9 cellular contexts compared by ENCODE assay signal in the genomic region with DNA sequence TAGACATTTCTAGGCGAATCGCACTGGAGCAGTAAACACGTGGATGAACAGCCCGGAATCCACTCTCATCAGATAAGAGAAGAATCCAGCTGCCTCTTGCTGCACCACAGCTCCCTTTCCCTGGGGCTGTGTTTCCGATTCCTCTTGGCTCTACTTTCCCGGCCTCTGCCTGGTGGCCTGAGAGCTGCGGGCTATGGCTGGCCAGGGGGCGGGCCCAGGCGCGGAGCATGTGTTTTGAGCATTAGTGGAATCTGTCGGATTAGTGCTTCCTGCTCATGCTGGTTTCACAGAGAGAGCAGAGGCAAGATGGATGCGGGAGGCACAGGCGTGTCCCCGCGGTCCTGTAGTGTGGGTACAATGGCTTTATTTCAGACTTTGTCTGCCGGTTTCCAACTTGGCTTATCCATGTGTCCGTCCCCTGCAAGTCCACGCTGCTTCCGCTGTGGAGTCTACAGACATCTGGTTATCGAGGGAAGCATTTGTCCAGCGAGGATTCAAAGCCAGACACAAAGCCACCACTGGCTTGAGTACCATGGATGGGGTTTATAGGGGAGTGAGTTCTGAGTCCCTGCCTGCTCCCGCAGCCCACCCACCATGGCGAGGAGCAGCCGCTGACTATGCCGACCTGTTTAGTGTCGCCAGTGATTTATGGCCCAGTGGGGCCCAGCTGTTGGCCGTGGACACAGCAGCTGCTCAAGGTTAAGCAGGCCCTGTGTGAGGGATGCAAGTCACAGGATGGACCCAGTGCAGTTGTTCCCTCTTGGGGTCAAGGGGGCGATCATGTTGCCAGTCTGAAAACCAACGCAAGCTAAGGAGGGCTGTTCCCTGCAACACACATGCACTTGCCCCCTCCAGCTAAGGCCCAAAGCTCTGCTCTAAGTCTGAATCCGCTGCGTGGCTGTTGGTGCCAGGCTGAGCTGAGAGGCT. TPM values are rescaled to one million over a fixed set of nuclear protein-coding genes. Genes with fewer than 3 reads are reported as not detected.
A peak's percentile ranks its signal among the peaks of the same experiment; 100 is the strongest.
DNase-seq lines count a peak whose midpoint lies in the region; ATAC-seq and TF ChIP-seq lines count a peak whose summit lies in the region.
"Had no signal": no experiment of that assay in that cellular context is flagged by ENCODE, and none has a peak within 500 bp of the region (broad histone marks: within the 10 kb centered on the region; RNA-seq: fewer than 3 reads in every experiment).

No MANE protein-coding gene starts in this region.

- no peaks in the 10 kb centered on the region for H3K27me3 ChIP-seq in right lobe of liver

- H3K27ac ChIP-seq in right lobe of liver = no peak overlapping the region
- H3K27ac ChIP-seq: KMS-11 had no signal

- no peaks in the 10 kb centered on the region; the same call in 1 of the 2 replicates for H3K27me3 Mint-ChIP-seq in HFFc6 (ENCODE audit: insufficient read depth)
- no peaks in the 10 kb centered on the region for H3K27me3 Mint-ChIP-seq in stimulated activated naive CD8-positive, alpha-beta T cell treated with anti-CD3 and anti-CD28 coated beads, Interleukin-15, amount 100 ng/mL, for 72 hours

- peak; percentile 95 for DNase-seq in HFFc6
- peak; percentile 74 for DNase-seq in cerebellar cortex (ENCODE audit: low spot score)
- DNase-seq in right lobe of liver = peak in 1 of 3 donors; percentile 34
- DNase-seq in superior temporal gyrus (ENCODE audit: extremely low spot score) = peak; percentile 30
- DNase-seq in NCI-H1694 (lab: John Stamatoyannopoulos, UW) = no peak
- DNase-seq in stimulated activated naive CD8-positive, alpha-beta T cell treated with anti-CD3 and anti-CD28 coated beads, Interleukin-15, amount 100 ng/mL, for 72 hours = no peak
- no peak for DNase-seq in NCI-H2107 treated with DMSO at 0.1 percent for 48 hours (lab: John Stamatoyannopoulos, UW; ENCODE audit: unreplicated experiment)
- no peak for DNase-seq in central memory CD4-positive, alpha-beta T cell

- peak overlapping the region; percentile 82 for H3K27ac Mint-ChIP-seq in HFFc6
- no peak overlapping the region for H3K27ac Mint-ChIP-seq in stimulated activated naive CD8-positive, alpha-beta T cell treated with anti-CD3 and anti-CD28 coated beads, Interleukin-15, amount 100 ng/mL, for 72 hours

- TF ChIP-seq CTCF in HFFc6 (IDR thresholded peaks at IDR 0.05) (no peak), right lobe of liver (IDR thresholded peaks at IDR 0.05) (no peak)

- peaks cover 34% of the 10 kb centered on the region for H3K4me1 Mint-ChIP-seq in HFFc6 (ENCODE audit: low read depth)
- peaks cover 6% of the 10 kb centered on the region for H3K4me1 Mint-ChIP-seq in stimulated activated naive CD8-positive, alpha-beta T cell treated with anti-CD3 and anti-CD28 coated beads, Interleukin-15, amount 100 ng/mL, for 72 hours

- peak overlapping the region; percentile 81 for H3K4me3 Mint-ChIP-seq in HFFc6
- no peak overlapping the region for H3K4me3 Mint-ChIP-seq in stimulated activated naive CD8-positive, alpha-beta T cell treated with anti-CD3 and anti-CD28 coated beads, Interleukin-15, amount 100 ng/mL, for 72 hours

- no peaks in the 10 kb centered on the region for H3K36me3 Mint-ChIP-seq in HFFc6 (ENCODE audit: low read depth)

- no peaks in the 10 kb centered on the region for H3K9me3 ChIP-seq in right lobe of liver

- no peaks in the 10 kb centered on the region for H3K4me1 ChIP-seq in right lobe of liver

- 53% methylated on average over 6 of the region's 31 CpGs for WGBS in right lobe of liver (ENCODE audit: insufficient coverage, low coverage, low lambda C conversion rate, missing lambda C conversion rate)

- no peak overlapping the region for H3K4me3 ChIP-seq in right lobe of liver

- peak; percentile 53 to 80 (median 71) for ATAC-seq in right lobe of liver
- no peak for ATAC-seq in stimulated activated naive CD8-positive, alpha-beta T cell treated with anti-CD3 and anti-CD28 coated beads, Interleukin-15, amount 100 ng/mL, for 72 hours

- H3K36me3 ChIP-seq in right lobe of liver = no peaks in the 10 kb centered on the region

- intact Hi-C loops in right lobe of liver (cut with DNase I) = no loop called here

- TF ChIP-seq POLR2A in right lobe of liver (IDR thresholded peaks at IDR 0.05) = no peak

- H3K9me3 Mint-ChIP-seq in HFFc6 = no peaks in the 10 kb centered on the region
- H3K9me3 Mint-ChIP-seq in stimulated activated naive CD8-positive, alpha-beta T cell treated with anti-CD3 and anti-CD28 coated beads, Interleukin-15, amount 100 ng/mL, for 72 hours = no peaks in the 10 kb centered on the region

RNA-seq across cellular contexts. Expression of a gene that starts 43.3 kb away (rescaled TPM):
- 10 to 100 TPM; 28.4 to 41.1 (median 33.1) TPM for total RNA-seq in HFFc6 (2021; fragmentation: NEBNext Ultra II Directional; extraction: Animal tissue kit (Norgen Biotek cat#: 25700))
- 100 to 1,000 TPM in 1 of 6 experiments, 10 to 100 TPM in 5; 23.1 to 121 (median 31.3) TPM for total RNA-seq in right lobe of liver

Comparison
In these comparisons a context has a peak if more than half of its experiments do, and no peak if none do; other contexts are left out.
1. DNase-seq: peak in HFFc6 (single experiment), cerebellar cortex (single experiment) and superior temporal gyrus (single experiment); none in NCI-H1694 (single experiment), stimulated activated naive CD8-positive, alpha-beta T cell treated with anti-CD3 and anti-CD28 coated beads, Interleukin-15, amount 100 ng/mL, for 72 hours (0 of 2), NCI-H2107 treated with DMSO at 0.1 percent for 48 hours (single experiment) and central memory CD4-positive, alpha-beta T cell (single experiment).